In the genomic region with DNA sequence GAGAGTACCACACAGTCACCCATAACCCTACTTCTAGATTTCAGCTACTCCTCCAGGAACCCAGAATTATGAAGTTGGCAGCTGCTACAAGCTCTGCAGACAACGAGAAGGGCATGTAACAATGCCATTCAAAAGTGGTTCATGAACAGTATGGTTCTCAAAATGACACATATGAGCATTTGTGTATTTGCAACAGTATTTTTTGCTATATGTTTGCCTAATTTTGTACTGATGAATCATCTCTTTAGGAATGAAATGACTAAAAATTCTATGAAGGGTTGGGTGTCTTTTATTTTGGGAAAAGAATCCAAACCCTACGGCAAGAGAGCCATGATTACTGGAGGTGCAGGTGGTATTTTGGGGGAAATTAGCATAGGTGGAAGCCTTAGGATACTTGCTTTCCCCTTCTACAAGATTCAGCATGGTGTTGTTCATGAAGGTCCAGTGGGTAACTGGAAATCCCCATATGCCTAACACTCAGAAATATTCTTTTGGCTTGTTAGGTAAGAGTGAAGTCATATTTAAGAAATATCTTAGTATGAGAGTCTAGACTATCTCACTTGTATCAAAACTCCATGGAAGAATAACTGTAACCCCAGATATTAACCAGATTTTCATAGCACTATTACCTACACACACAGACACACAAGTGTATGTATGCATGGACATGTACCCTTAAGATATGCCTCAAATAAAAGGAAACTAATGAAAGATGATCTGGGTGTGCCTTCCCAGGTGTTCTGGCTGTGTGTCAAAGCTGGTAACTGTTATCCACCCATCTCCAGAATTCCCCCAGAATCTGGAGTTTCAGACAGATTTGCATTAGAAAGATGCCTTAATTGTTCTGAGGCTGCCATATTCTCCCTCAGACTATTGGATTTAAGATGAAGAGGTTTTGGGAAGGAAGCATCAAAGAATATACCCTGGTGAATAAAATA, we compare ENCODE assay signal across 22 cellular contexts.
DNase-seq lines count a peak whose midpoint lies in the region; ATAC-seq, FAIRE-seq and TF ChIP-seq lines count a peak whose summit lies in the region.
"Had no signal": no experiment of that assay in that cellular context is flagged by ENCODE, and none has a peak within 500 bp of the region (broad histone marks: within the 10 kb centered on the region; RNA-seq: fewer than 3 reads in every experiment).

No MANE protein-coding gene starts in this region.

- no peak overlapping the region for H3K14ac ChIP-seq in neuronal stem cell (ENCODE audit: low read length)

- no peak overlapping the region for H2BK120ac ChIP-seq in neuronal stem cell (ENCODE audit: low read depth, low read length)

- H3K27ac ChIP-seq in PC-3 (ENCODE audit: low read length) (peak overlapping the region; percentile 82), foreskin keratinocyte (peak overlapping the region; percentile 100), neuronal stem cell (replicated peaks; ENCODE audit: low read length) (no peak overlapping the region)
- H3K27ac ChIP-seq: A549 had no signal

- H3K4me2 ChIP-seq in PC-3 (ENCODE audit: low read length) (peak overlapping the region; percentile 34), neuronal stem cell (ENCODE audit: insufficient read depth, low read length, poor library complexity, severe bottlenecking) (no peak overlapping the region)
- H3K4me2 ChIP-seq: A549 had no signal

- DNase-seq in EH (ENCODE audit: low read depth) (peak; percentile 30), H54 (ENCODE audit: insufficient read length, low spot score) (no peak), PC-3 (peak; percentile 86), foreskin keratinocyte (peak; percentile 93 to 96), neuronal stem cell (ENCODE audit: low spot score) (no peak)
- DNase-seq: Caco-2; CD4-positive, alpha-beta T cell; H7; KG1; NCI-H1417 treated with DMSO at 0.1 percent for 48 hours; NCI-H2029; NCI-H446 treated with DMSO at 0.1 percent for 48 hours; NCI-H774; RPMI8226; SIG-M5; T-helper 1 cell had no signal

- no peaks in the 10 kb centered on the region for H4K20me1 ChIP-seq in PC-3 (ENCODE audit: low read length)

- no peak overlapping the region for H4K8ac ChIP-seq in neuronal stem cell (ENCODE audit: low read depth, low read length)

- TF ChIP-seq POLR2A in H54 (IDR thresholded peaks at IDR 0.05; ENCODE audit: low read depth, low read length), result no peak

- peaks cover 71% of the 10 kb centered on the region for H3K4me1 ChIP-seq in PC-3 (ENCODE audit: insufficient read depth, low read length)
- peaks cover 32% of the 10 kb centered on the region for H3K4me1 ChIP-seq in foreskin keratinocyte
- H3K4me1 ChIP-seq in neuronal stem cell (ENCODE audit: control insufficient read depth in 2 of 2, insufficient read depth in 1 of 2, low read depth in 1 of 2, low read length in 2 of 2), result no peaks in the 10 kb centered on the region
- H3K4me1 ChIP-seq: Caco-2 had no signal

- H3K27me3 ChIP-seq in PC-3 (ENCODE audit: low read length) (no peaks in the 10 kb centered on the region), foreskin keratinocyte (no peaks in the 10 kb centered on the region), neuronal stem cell (ENCODE audit: control insufficient read depth in 3 of 3, insufficient read depth in 3 of 3, low read depth in 1 of 3, low read length in 3 of 3) (no peaks in the 10 kb centered on the region)

- no peaks in the 10 kb centered on the region for H3K9me2 ChIP-seq in PC-3 (replicated peaks; ENCODE audit: low read length)

- H3K79me2 ChIP-seq in PC-3 (ENCODE audit: low read length), result no peaks in the 10 kb centered on the region

- peak; percentile 64 for FAIRE-seq in H54 (lab: Jason Lieb, UNC)
- FAIRE-seq: GM12892, GM18507, HepG2 had no signal

- H3K23ac ChIP-seq in neuronal stem cell (ENCODE audit: low read depth, low read length, poor library complexity), result no peak overlapping the region

- BruUV-seq in PC-3 (replicated peaks; lab: Mats Ljungman, UMichigan), result no TSS peak

- H3K79me1 ChIP-seq in neuronal stem cell (ENCODE audit: low read depth, low read length), result no peaks in the 10 kb centered on the region

- peak; percentile 58 for ATAC-seq in PC-3
- ATAC-seq in foreskin keratinocyte, result peak; percentile 90
- no peak for ATAC-seq in HG02571 (IDR thresholded peaks at IDR 0.05; ENCODE audit: unreplicated experiment)
- no peak for ATAC-seq in HG03097 (IDR thresholded peaks at IDR 0.05; ENCODE audit: low FRiP score, unreplicated experiment)
- ATAC-seq: A549, HepG2 had no signal

- no peak overlapping the region for H4K91ac ChIP-seq in neuronal stem cell (ENCODE audit: low read depth, low read length, poor library complexity)

- H2AFZ ChIP-seq in PC-3 (ENCODE audit: low read length) (peak overlapping the region; percentile 10; the same call in 1 of the 2 replicates), neuronal stem cell (ENCODE audit: low read length) (no peak overlapping the region)

- H2AK5ac ChIP-seq in neuronal stem cell (ENCODE audit: low read depth, low read length), result no peak overlapping the region

- no peak overlapping the region for H2BK15ac ChIP-seq in neuronal stem cell (ENCODE audit: low read length)

- H3K9ac ChIP-seq in PC-3 (ENCODE audit: low read length) (peak overlapping the region; percentile 32), neuronal stem cell (ENCODE audit: low read depth, low read length, poor library complexity) (no peak overlapping the region)

- H3K4me3 ChIP-seq in PC-3 (ENCODE audit: low read length) (no peak overlapping the region), neuronal stem cell (ENCODE audit: low read length in 2 of 2) (no peak overlapping the region)
- H3K4me3 ChIP-seq: A549 had no signal

- no CpG with 5 or more reads among the region's 2 CpGs for WGBS in neuronal stem cell (ENCODE audit: extremely low coverage in 2 of 2, insufficient read length in 2 of 2, insufficient replicate concordance in 1 of 2), 2 donors

- POLR2A ChIA-PET in PC-3 (lab: Charles Lee; ENCODE audit: unreplicated experiment), result no interaction called here

- no peak for TF ChIP-seq CTCF in PC-3 (conservative IDR thresholded peaks at IDR 0.05; ENCODE audit: low read depth, low read length)
- TF ChIP-seq CTCF in foreskin keratinocyte (conservative IDR thresholded peaks at IDR 0.05), result no peak

- no peak overlapping the region for H2BK5ac ChIP-seq in neuronal stem cell (ENCODE audit: low read length)

- H3F3A ChIP-seq in PC-3 (ENCODE audit: low read length, unreplicated experiment), result peaks cover 10% of the 10 kb centered on the region

- intact Hi-C loops in PC-3 (cut with micrococcal nuclease), result loop anchor here (10.0 kb wide), 2 partner anchors 318 to 962 kb away; no protein-coding TSS in a partner anchor

- no peak overlapping the region for H3K4ac ChIP-seq in neuronal stem cell (ENCODE audit: low read length)

- H3K36me3 ChIP-seq in PC-3 (ENCODE audit: low read depth, low read length) (peaks cover 8% of the 10 kb centered on the region; the same call in 1 of the 2 replicates), neuronal stem cell (replicated peaks in 1 of 2; ENCODE audit: control insufficient read depth in 2 of 2, insufficient read depth in 2 of 2, low read length in 2 of 2) (no peaks in the 10 kb centered on the region)

- H3K18ac ChIP-seq in neuronal stem cell (ENCODE audit: low read length), result no peak overlapping the region

- CTCF ChIA-PET in PC-3 (lab: Charles Lee), result no interaction called here

- no peak overlapping the region for H2BK12ac ChIP-seq in neuronal stem cell (ENCODE audit: low read length)

- H3K9me3 ChIP-seq in PC-3 (ENCODE audit: low read length), result peaks cover 7% of the 10 kb centered on the region; the same call in 1 of the 2 replicates
- H3K9me3 ChIP-seq in neuronal stem cell (replicated peaks in 1 of 2; ENCODE audit: control insufficient read depth in 2 of 2, insufficient read depth in 1 of 2, low read depth in 1 of 2, low read length in 2 of 2), result no peaks in the 10 kb centered on the region
- H3K9me3 ChIP-seq: A549, Caco-2 had no signal

Comparison
In these comparisons a context has a peak if more than half of its experiments do, and no peak if none do; other contexts are left out.
1. DNase-seq: peak in EH (single experiment), PC-3 (single experiment) and foreskin keratinocyte (2 of 2); none in H54 (single experiment) and neuronal stem cell (single experiment).
2. ATAC-seq: peak in PC-3 (single experiment) and foreskin keratinocyte (single experiment); none in HG02571 (single experiment) and HG03097 (single experiment).